In genomic region chr20:23357767-23358562, GRCh38 we compare ENCODE assay signal across 1 cellular context.
TF ChIP-seq lines count a peak whose summit lies in the region.

No MANE protein-coding gene starts in this region.

TF ChIP-seq in GM12878, 131 proteins besides CTCF, POLR2A, EP300 and RAD21 (continued from another document and continues in another):
- TF ChIP-seq BCLAF1 (IDR thresholded peaks at IDR 0.05) (no peak), CUX1 (IDR thresholded peaks at IDR 0.05; ENCODE audit: insufficient replicate concordance, low read depth, low read length) (no peak), RB1 (IDR thresholded peaks at IDR 0.05; ENCODE audit: borderline replicate concordance) (no peak; the same call in 1 of the 2 replicates), NR2C2 (IDR thresholded peaks at IDR 0.05; ENCODE audit: borderline replicate concordance, control insufficient read depth, insufficient read length, low read depth) (no peak), POLR2AphosphoS2 (IDR thresholded peaks at IDR 0.05; ENCODE audit: low read depth, low read length) (no peak), REST (IDR thresholded peaks at IDR 0.05; ENCODE audit: low read depth, low read length) (no peak), PRDM15 (CRISPR knock-in tag; IDR thresholded peaks at IDR 0.05) (no peak), SREBF1 (IDR thresholded peaks at IDR 0.05; ENCODE audit: low read length) (peak; percentile 53; the same call in 1 of the 2 replicates), SRF (IDR thresholded peaks at IDR 0.05; ENCODE audit: low read depth in 2 of 2, low read length in 2 of 2) (peak in 1 of 2 experiments; percentile 70; a peak in 2 of 4 replicates), BHLHE40 (IDR thresholded peaks at IDR 0.05; ENCODE audit: borderline replicate concordance in 1 of 2, low read depth in 2 of 2, low read length in 1 of 2) (peak; percentile 96 to 98), E2F4 (IDR thresholded peaks at IDR 0.05; ENCODE audit: low read depth, low read length) (no peak; the same call in 1 of the 2 replicates), SPI1 (IDR thresholded peaks at IDR 0.05; ENCODE audit: borderline replicate concordance, insufficient read depth, low read depth, low read length) (no peak), BCL3 (IDR thresholded peaks at IDR 0.05; ENCODE audit: borderline replicate concordance, insufficient read depth, low read depth, low read length, poor library complexity, severe bottlenecking) (peak; percentile 19), TCF12 (IDR thresholded peaks at IDR 0.05; ENCODE audit: low read depth, low read length) (0 out of 2 replicates have a peak, but pooled peaks have one; percentile 50), ASH2L (IDR thresholded peaks at IDR 0.05; ENCODE audit: borderline replicate concordance, low read depth) (no peak), MYB (IDR thresholded peaks at IDR 0.05; ENCODE audit: borderline replicate concordance, low read depth, low read length) (no peak), CREM (IDR thresholded peaks at IDR 0.05; ENCODE audit: low read depth) (peak; percentile 99), EZH2 (IDR thresholded peaks at IDR 0.05; ENCODE audit: borderline replicate concordance, control insufficient read depth, low read depth, low read length) (no peak), HDAC2 (IDR thresholded peaks at IDR 0.05) (no peak), PKNOX1 (IDR thresholded peaks at IDR 0.05) (peak; percentile 95), POLR2AphosphoS5 (IDR thresholded peaks at IDR 0.05; ENCODE audit: low read length) (peak; percentile 78; the same call in 1 of the 2 replicates), DPF2 (IDR thresholded peaks at IDR 0.05) (0 out of 2 replicates have a peak, but pooled peaks have one; percentile 61), PBX3 (IDR thresholded peaks at IDR 0.05; ENCODE audit: insufficient replicate concordance, low read depth, low read length) (peak; percentile 71), CEBPZ (IDR thresholded peaks at IDR 0.05; ENCODE audit: low read depth, low read length) (no peak), RELA (IDR thresholded peaks at IDR 0.05; ENCODE audit: borderline replicate concordance, partially characterized antibody) (peak; percentile 55), SREBF2 (IDR thresholded peaks at IDR 0.05; ENCODE audit: low read length) (no peak), JUNB (IDR thresholded peaks at IDR 0.05) (no peak), ZNF384 (IDR thresholded peaks at IDR 0.05; ENCODE audit: borderline replicate concordance, low read depth, low read length) (no peak), ATF7 (IDR thresholded peaks at IDR 0.05; ENCODE audit: low read depth) (peak; percentile 78)
